20 cellular contexts compared by ENCODE assay signal in genomic region chr3:94179059-94179458, GRCh38.
"Had no signal": no experiment of that assay in that cellular context is flagged by ENCODE, and none has a peak within 500 bp of the region (broad histone marks: within the 10 kb centered on the region; RNA-seq: fewer than 3 reads in every experiment).

No MANE protein-coding gene starts in this region.

- H3K9me3 Mint-ChIP-seq: activated naive CD8-positive, alpha-beta T cell treated with anti-CD3 and anti-CD28 coated beads, Interleukin-2, amount 10 ng/mL, durations not matched to agents 7 days and 5 days; T-helper 1 cell treated with Interleukin-12 subunit alpha and Interleukin-12 subunit beta and Interleukin-4 antibody, amounts not matched to agents 30 μg/mL and 1 μg/mL, for 36 hours; WTC11 had no signal

- DNase-seq: activated CD4-positive, alpha-beta T cell treated with anti-CD3 and anti-CD28 coated beads for 48 hours; activated CD4-positive, alpha-beta T cell treated with anti-CD3 and anti-CD28 coated beads, Interleukin-2, amount 50 U/mL, for 4 hours; activated CD4-positive, CD25-positive, alpha-beta regulatory T cell treated with anti-CD3 and anti-CD28 coated beads, Interleukin-2, amount 50 U/mL, for 72 hours; activated CD8-positive, alpha-beta memory T cell treated with anti-CD3 and anti-CD28 coated beads, Interleukin-2, amount 50 U/mL, for 48 hours; activated CD8-positive, alpha-beta T cell treated with anti-CD3 and anti-CD28 coated beads, Interleukin-2, amount 10 ng/mL, durations not matched to agents 7 days and 5 days; activated naive CD4-positive, alpha-beta T cell treated with anti-CD3 and anti-CD28 coated beads, Interleukin-2, amount 50 U/mL, for 16 hours; activated naive CD8-positive, alpha-beta T cell treated with anti-CD3 and anti-CD28 coated beads, Interleukin-2, amount 10 ng/mL, durations not matched to agents 7 days and 5 days; activated T-cell treated with anti-CD3 and anti-CD28 coated beads, Interleukin-2, amount 50 U/mL, for 1 hour; aorta; caudate nucleus; Karpas-422; MM.1S; NCI-H1436; NCI-H187 treated with DMSO at 0.1 percent for 48 hours; NCI-H2081 treated with DMSO at 0.1 percent for 48 hours; NCI-H510A treated with DMSO at 0.1 percent for 48 hours; SHP77; T-helper 9 cell had no signal

- H3K4me3 Mint-ChIP-seq: activated CD8-positive, alpha-beta T cell treated with anti-CD3 and anti-CD28 coated beads, Interleukin-2, amount 10 ng/mL, durations not matched to agents 7 days and 5 days; activated naive CD8-positive, alpha-beta T cell treated with anti-CD3 and anti-CD28 coated beads, Interleukin-2, amount 10 ng/mL, durations not matched to agents 7 days and 5 days; T-helper 1 cell treated with Interleukin-12 subunit alpha and Interleukin-12 subunit beta and Interleukin-4 antibody, amounts not matched to agents 30 μg/mL and 1 μg/mL, for 36 hours; WTC11 had no signal

- H3K27me3 Mint-ChIP-seq: activated naive CD8-positive, alpha-beta T cell treated with anti-CD3 and anti-CD28 coated beads, Interleukin-2, amount 10 ng/mL, durations not matched to agents 7 days and 5 days had no signal

- H3K4me1 Mint-ChIP-seq: activated naive CD8-positive, alpha-beta T cell treated with anti-CD3 and anti-CD28 coated beads, Interleukin-2, amount 10 ng/mL, durations not matched to agents 7 days and 5 days had no signal

- H3K27ac Mint-ChIP-seq: activated CD8-positive, alpha-beta T cell treated with anti-CD3 and anti-CD28 coated beads, Interleukin-2, amount 10 ng/mL, durations not matched to agents 7 days and 5 days; activated naive CD8-positive, alpha-beta T cell treated with anti-CD3 and anti-CD28 coated beads, Interleukin-2, amount 10 ng/mL, durations not matched to agents 7 days and 5 days; T-helper 1 cell treated with Interleukin-12 subunit alpha and Interleukin-12 subunit beta and Interleukin-4 antibody, amounts not matched to agents 30 μg/mL and 1 μg/mL, for 36 hours; WTC11 had no signal

- H3K36me3 Mint-ChIP-seq: activated naive CD8-positive, alpha-beta T cell treated with anti-CD3 and anti-CD28 coated beads, Interleukin-2, amount 10 ng/mL, durations not matched to agents 7 days and 5 days; WTC11 had no signal
